29 cellular contexts compared by ENCODE assay signal in the genomic region with DNA sequence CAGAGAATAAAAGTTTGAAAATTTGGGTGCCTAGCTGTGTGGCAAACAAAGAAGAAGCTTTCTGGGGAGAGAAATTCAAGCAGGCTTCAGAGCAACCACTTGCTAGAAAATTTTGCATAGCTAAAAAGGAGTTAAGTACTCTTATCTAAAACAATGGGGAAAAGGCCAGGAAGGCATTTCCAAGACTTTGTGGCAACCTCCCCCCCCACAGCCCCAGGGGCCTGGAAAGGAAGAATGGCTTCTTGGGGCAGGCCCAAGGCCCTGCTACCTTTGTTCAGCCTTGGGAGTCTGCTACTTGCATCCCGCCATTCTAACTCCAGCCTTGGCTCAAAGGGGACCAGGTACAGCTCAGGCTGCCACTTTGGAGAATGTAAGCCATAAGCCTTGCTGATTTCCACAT.
A peak's percentile ranks its signal among the peaks of the same experiment; 100 is the strongest.
DNase-seq lines count a peak whose midpoint lies in the region; ATAC-seq, FAIRE-seq and TF ChIP-seq lines count a peak whose summit lies in the region.
"Had no signal": no experiment of that assay in that cellular context is flagged by ENCODE, and none has a peak within 500 bp of the region (broad histone marks: within the 10 kb centered on the region; RNA-seq: fewer than 3 reads in every experiment).

No MANE protein-coding gene starts in this region.

- no CpG with 5 or more reads among the region's 1 CpG for WGBS in H9 (ENCODE audit: extremely low coverage, insufficient read length, low lambda C conversion rate)
- 70% methylated on average over 1 of the region's 1 CpG; no CpG with 5 or more reads in 1 of the 2 experiments for WGBS in H1 (ENCODE audit: extremely low coverage in 1 of 2, insufficient coverage in 1 of 2, insufficient read length in 1 of 2, insufficient replicate concordance in 2 of 2, low coverage in 1 of 2, low lambda C conversion rate in 2 of 2, missing lambda C conversion rate in 1 of 2), 2 experiments

- H3K4me1 ChIP-seq in H9 (ENCODE audit: insufficient read depth, low read length) (peaks cover 11% of the 10 kb centered on the region), H1 (replicated peaks in 1 of 4; ENCODE audit: control insufficient read depth in 3 of 4, insufficient read depth in 4 of 4, low read length in 3 of 4) (no peaks in the 10 kb centered on the region; a peak in 1 of 7 replicates), iPS-20b (ENCODE audit: insufficient read depth, low read length) (peaks cover 4% of the 10 kb centered on the region; the same call in 1 of the 2 replicates)
- no peaks in the 10 kb centered on the region for H3K4me1 ChIP-seq in CD8-positive, alpha-beta T cell (ENCODE audit: insufficient read depth, low read length)
- H3K4me1 ChIP-seq: BLaER1, SJCRH30 had no signal

- TF ChIP-seq RAD21 in H1 (IDR thresholded peaks at IDR 0.05 in 1 of 2, conservative IDR thresholded peaks at IDR 0.05 in 1 of 2; ENCODE audit: low read depth in 2 of 2, low read length in 2 of 2): no peak

- H3K9me3 Mint-ChIP-seq in H9: peaks cover 0 to 6% of the 10 kb centered on the region in 2 experiments; a peak in 4 of 5 replicates
- H3K9me3 Mint-ChIP-seq in CD8-positive, alpha-beta T cell: no peaks in the 10 kb centered on the region
- H3K9me3 Mint-ChIP-seq: CD4-positive, alpha-beta T cell had no signal

- H2BK120ac ChIP-seq in H9 (ENCODE audit: low read depth, low read length, poor library complexity, severe bottlenecking) (no peak overlapping the region), H1 (replicated peaks; ENCODE audit: low read depth, low read length) (peak overlapping the region; percentile 54)

- H3K9ac ChIP-seq in H9 (ENCODE audit: extremely low read depth, insufficient read length, low read length): no peak overlapping the region
- H3K9ac ChIP-seq in H1 (replicated peaks in 1 of 4; ENCODE audit: extremely low read depth in 1 of 4, low read depth in 3 of 4, low read length in 3 of 4): no peak overlapping the region
- peak overlapping the region; percentile 21; the same call in 1 of the 2 replicates for H3K9ac ChIP-seq in iPS-20b (ENCODE audit: low read depth, low read length)
- H3K9ac ChIP-seq: BLaER1 had no signal

- H3T11ph ChIP-seq in H9 (ENCODE audit: low read length): no peak overlapping the region

- H3K27me3 ChIP-seq in H9 (ENCODE audit: insufficient read depth, low read length) (no peaks in the 10 kb centered on the region), H1 (replicated peaks in 1 of 4; ENCODE audit: control insufficient read depth in 3 of 4, extremely low read depth in 1 of 4, insufficient read depth in 3 of 4, low read length in 3 of 4) (no peaks in the 10 kb centered on the region), iPS-20b (ENCODE audit: insufficient read depth, low read length) (no peaks in the 10 kb centered on the region)
- no peaks in the 10 kb centered on the region for H3K27me3 ChIP-seq in CD8-positive, alpha-beta T cell (ENCODE audit: insufficient read depth, low read length)
- H3K27me3 ChIP-seq: BLaER1, SJCRH30 had no signal

- H2BK20ac ChIP-seq in H9 (ENCODE audit: low read depth, low read length, poor library complexity, severe bottlenecking) (no peak overlapping the region), H1 (ENCODE audit: low read length) (no peak overlapping the region)

- no peaks in the 10 kb centered on the region for H3K23me2 ChIP-seq in H9 (ENCODE audit: insufficient read length, low read depth, low read length, poor library complexity, severe bottlenecking)
- no peaks in the 10 kb centered on the region for H3K23me2 ChIP-seq in H1 (ENCODE audit: low read depth, low read length)

- no peak overlapping the region for H2BK15ac ChIP-seq in H9 (ENCODE audit: low read depth, low read length)
- no peak overlapping the region for H2BK15ac ChIP-seq in H1 (ENCODE audit: low read length)

- H3K18ac ChIP-seq in H9 (ENCODE audit: insufficient read length, low read depth, low read length) (no peak overlapping the region), H1 (ENCODE audit: extremely low read depth, low read length) (peak overlapping the region; percentile 83; the same call in 1 of the 2 replicates)

- H4K5ac ChIP-seq in H9 (ENCODE audit: insufficient read length, low read depth, low read length) (no peak overlapping the region), H1 (ENCODE audit: insufficient read length, low read depth, low read length) (peak overlapping the region; percentile 75)

- H3K4me3 ChIP-seq in H1 (ENCODE audit: extremely low read depth in 1 of 4, insufficient read depth in 2 of 4, low read depth in 3 of 4, low read length in 4 of 4): no peak overlapping the region
- H3K4me3 ChIP-seq in iPS-20b (ENCODE audit: low read length): no peak overlapping the region; the same call in 1 of the 2 replicates
- H3K4me3 ChIP-seq in CD8-positive, alpha-beta T cell (ENCODE audit: low read depth, low read length): no peak overlapping the region
- H3K4me3 ChIP-seq: BLaER1, K562, PC-9, SJCRH30 had no signal

- H3K79me2 ChIP-seq in H9 (ENCODE audit: insufficient read depth, low read length) (no peaks in the 10 kb centered on the region), H1 (ENCODE audit: control insufficient read depth in 1 of 2, insufficient read depth in 2 of 2, low read length in 2 of 2) (no peaks in the 10 kb centered on the region)

- H3K36me3 ChIP-seq in H1 (ENCODE audit: control insufficient read depth in 2 of 4, insufficient read depth in 4 of 4, low read length in 3 of 4) (no peaks in the 10 kb centered on the region), iPS-20b (ENCODE audit: insufficient read depth, low read depth, low read length) (no peaks in the 10 kb centered on the region)
- no peaks in the 10 kb centered on the region for H3K36me3 ChIP-seq in CD8-positive, alpha-beta T cell (ENCODE audit: insufficient read depth, low read length)
- H3K36me3 ChIP-seq: BLaER1, SJCRH30 had no signal

- no peak for TF ChIP-seq POLR2A in H1 (IDR thresholded peaks at IDR 0.05; ENCODE audit: control extremely low read depth in 1 of 2, low read depth in 2 of 2, low read length in 2 of 2)

- H3K4me2 ChIP-seq in H9 (ENCODE audit: insufficient read depth, insufficient read length, low read length) (no peak overlapping the region), H1 (ENCODE audit: insufficient read depth in 1 of 2, low read depth in 2 of 2, low read length in 2 of 2) (peak overlapping the region in 1 of 2 experiments; percentile 29; a peak in 2 of 4 replicates)
- H3K4me2 ChIP-seq: BLaER1, PC-9 had no signal

- peaks cover 39 to 63% of the 10 kb centered on the region in 2 experiments for H3K4me1 Mint-ChIP-seq in H9
- no peaks in the 10 kb centered on the region for H3K4me1 Mint-ChIP-seq in CD8-positive, alpha-beta T cell (ENCODE audit: low read depth)

- H3K27ac Mint-ChIP-seq in H9: peak overlapping the region; percentile 89 to 94 (median 93)
- no peak overlapping the region for H3K27ac Mint-ChIP-seq in CD8-positive, alpha-beta T cell
- H3K27ac Mint-ChIP-seq: CD4-positive, alpha-beta T cell had no signal

- H2AFZ ChIP-seq in H9 (ENCODE audit: low read length): no peak overlapping the region
- H2AFZ ChIP-seq in H1 (ENCODE audit: low read length): no peak overlapping the region; the same call in 1 of the 2 replicates
- H2AFZ ChIP-seq: PC-9 had no signal

- CTCF ChIA-PET in H1 (lab: Charles Lee; ENCODE audit: partially characterized antibody): no interaction called here
- CTCF ChIA-PET in CD8-positive, alpha-beta T cell (lab: Charles Lee): no interaction called here

- POLR2A ChIA-PET in H1 (lab: Charles Lee; ENCODE audit: partially characterized antibody): no interaction called here
- POLR2A ChIA-PET in CD8-positive, alpha-beta T cell (lab: Charles Lee): no interaction called here

- H4K91ac ChIP-seq in H9 (ENCODE audit: insufficient read length, low read depth, low read length) (no peak overlapping the region), H1 (replicated peaks; ENCODE audit: insufficient read length, low read length) (no peak overlapping the region)

- H2BK5ac ChIP-seq in H9 (ENCODE audit: insufficient read length, low read length) (no peak overlapping the region), H1 (ENCODE audit: low read depth, low read length) (peak overlapping the region; percentile 93; the same call in 1 of the 2 replicates)

- DNase-seq in H9: peak; percentile 86
- peak; percentile 39 to 44 for DNase-seq in H1 (ENCODE audit: low read depth in 1 of 2, low spot score in 2 of 2)
- DNase-seq in NK-92 (lab: John Stamatoyannopoulos, UW; ENCODE audit: unreplicated experiment): no peak
- DNase-seq in CD8-positive, alpha-beta T cell: no peak
- DNase-seq: CD4-positive, alpha-beta T cell; COR-L47; DMS53; Kasumi-1; NCI-H1092 treated with DMSO at 0.1 percent for 48 hours; NCI-H1436; NCI-H187; NCI-H2081 treated with DMSO at 0.1 percent for 48 hours; NCI-H446; NCI-H524 treated with DMSO at 0.1 percent for 48 hours; NCI-H774; NK-92 treated with Interleukin-12 subunit alpha and Interleukin-12 subunit beta, amount 100 ng/mL, for 24 hours; SJCRH30 had no signal

- H3K23ac ChIP-seq in H9 (ENCODE audit: insufficient read length, low read depth, low read length) (no peak overlapping the region), H1 (ENCODE audit: insufficient read length) (no peak overlapping the region)

- TF ChIP-seq EP300 in H1 (IDR thresholded peaks at IDR 0.05; ENCODE audit: borderline replicate concordance in 1 of 2, low read depth in 2 of 2, low read length in 2 of 2): no peak

- no peak overlapping the region for H3K14ac ChIP-seq in H9 (ENCODE audit: insufficient read depth, low read length)
- H3K14ac ChIP-seq in H1 (ENCODE audit: insufficient read length): no peak overlapping the region

- intact Hi-C loops in CD8-positive, alpha-beta T cell (cut with DNase I, micrococcal nuclease): no loop called here

- peak overlapping the region; percentile 84 for H3K27ac ChIP-seq in H9 (ENCODE audit: insufficient read length, low read depth, low read length)
- H3K27ac ChIP-seq in H1 (ENCODE audit: low read depth, low read length): no peak overlapping the region
- peak overlapping the region; percentile 57 for H3K27ac ChIP-seq in iPS-20b (ENCODE audit: low read length)
- no peak overlapping the region for H3K27ac ChIP-seq in CD8-positive, alpha-beta T cell (ENCODE audit: low read depth, low read length)
- H3K27ac ChIP-seq: BLaER1, HL-60, PC-9, SJCRH30 had no signal

- ATAC-seq in GM21576 (IDR thresholded peaks at IDR 0.05; ENCODE audit: unreplicated experiment) (no peak), HG03135 (IDR thresholded peaks at IDR 0.05; ENCODE audit: unreplicated experiment) (no peak)
- no peak for ATAC-seq in CD8-positive, alpha-beta T cell
- ATAC-seq: K562, Right ventricle myocardium inferior, SK-N-SH treated with all-trans-retinoic acid at 6 μM for 48 hours had no signal

- TF ChIP-seq CTCF in H9 (conservative IDR thresholded peaks at IDR 0.05): no peak
- TF ChIP-seq CTCF in H1 (IDR thresholded peaks at IDR 0.05; ENCODE audit: control extremely low read depth in 1 of 3, insufficient read depth in 1 of 3, low read depth in 1 of 3, low read length in 3 of 3): no peak
- TF ChIP-seq CTCF in CD8-positive, alpha-beta T cell (IDR thresholded peaks at IDR 0.05): no peak

- H4K20me1 ChIP-seq in H9 (ENCODE audit: control insufficient read depth, insufficient read depth, insufficient read length): no peaks in the 10 kb centered on the region
- no peaks in the 10 kb centered on the region for H4K20me1 ChIP-seq in H1 (replicated peaks in 1 of 2; ENCODE audit: control insufficient read depth in 1 of 2, insufficient read depth in 2 of 2, low read length in 2 of 2)
- H4K20me1 ChIP-seq: BLaER1 had no signal

- H3K79me1 ChIP-seq in H9 (ENCODE audit: insufficient read depth, low read depth, low read length, poor library complexity, severe bottlenecking) (no peaks in the 10 kb centered on the region), H1 (ENCODE audit: low read depth, low read length) (no peaks in the 10 kb centered on the region)

- FAIRE-seq in H1 (lab: Jason Lieb, UNC): peak; percentile 78
- FAIRE-seq: A204.1, G401.6, H54, K562 had no signal

- H3K56ac ChIP-seq in H9 (ENCODE audit: insufficient read length, low read depth, low read length) (no peak overlapping the region), H1 (replicated peaks; ENCODE audit: insufficient read length, low read depth, low read length) (no peak overlapping the region)

- H4K8ac ChIP-seq in H9 (replicated peaks; ENCODE audit: insufficient read length, low read depth, low read length): no peak overlapping the region
- H4K8ac ChIP-seq in H1 (ENCODE audit: extremely low read depth, insufficient read depth, low read length): no peak overlapping the region

- H3K9me3 ChIP-seq in H9 (ENCODE audit: control insufficient read depth, low read depth, low read length) (no peaks in the 10 kb centered on the region), H1 (ENCODE audit: insufficient read depth in 2 of 2, low read depth in 1 of 2, low read length in 1 of 2) (no peaks in the 10 kb centered on the region), iPS-20b (ENCODE audit: insufficient read depth, low read depth, low read length) (no peaks in the 10 kb centered on the region)
- H3K9me3 ChIP-seq in CD8-positive, alpha-beta T cell (ENCODE audit: low read length): no peaks in the 10 kb centered on the region
- H3K9me3 ChIP-seq: BLaER1, SJCRH30 had no signal

- no peaks in the 10 kb centered on the region for H3K27me3 Mint-ChIP-seq in H9 (ENCODE audit: low read depth)
- no peaks in the 10 kb centered on the region for H3K27me3 Mint-ChIP-seq in CD8-positive, alpha-beta T cell (ENCODE audit: low read depth)
- H3K27me3 Mint-ChIP-seq: CD4-positive, alpha-beta T cell had no signal

- peak overlapping the region in 1 of 2 experiments; percentile 4; a peak in 1 of 5 replicates for H3K4me3 Mint-ChIP-seq in H9
- no peak overlapping the region for H3K4me3 Mint-ChIP-seq in CD8-positive, alpha-beta T cell
- H3K4me3 Mint-ChIP-seq: CD4-positive, alpha-beta T cell had no signal

- H2BK12ac ChIP-seq in H9 (ENCODE audit: insufficient read length, low read depth, low read length): no peak overlapping the region
- peak overlapping the region; percentile 80; the same call in 1 of the 2 replicates for H2BK12ac ChIP-seq in H1 (ENCODE audit: low read depth, low read length)

- H3K36me3 Mint-ChIP-seq in H9 (ENCODE audit: insufficient read depth in 1 of 3, low read depth in 3 of 3): peaks cover 4 to 14% (median 7%) of the 10 kb centered on the region in 3 experiments
- no peaks in the 10 kb centered on the region for H3K36me3 Mint-ChIP-seq in CD8-positive, alpha-beta T cell

- H2AK5ac ChIP-seq in H9 (ENCODE audit: insufficient read length, low read length) (no peak overlapping the region), H1 (ENCODE audit: low read depth, low read length) (no peak overlapping the region)

- H3K4ac ChIP-seq in H9 (ENCODE audit: low read depth, low read length) (no peak overlapping the region), H1 (replicated peaks; ENCODE audit: insufficient read length, low read depth, low read length) (no peak overlapping the region)

Comparison
In these comparisons a context has a peak if more than half of its experiments do, and no peak if none do; other contexts are left out.
1. DNase-seq: peak in H9 (single experiment) and H1 (2 of 2); none in NK-92 (single experiment) and CD8-positive, alpha-beta T cell (0 of 7).
2. H3K27ac ChIP-seq: peak in H9 (single experiment) and iPS-20b (single experiment); none in H1 (single experiment) and CD8-positive, alpha-beta T cell (single experiment).